18 cellular contexts compared by ENCODE assay signal in the genomic region with DNA sequence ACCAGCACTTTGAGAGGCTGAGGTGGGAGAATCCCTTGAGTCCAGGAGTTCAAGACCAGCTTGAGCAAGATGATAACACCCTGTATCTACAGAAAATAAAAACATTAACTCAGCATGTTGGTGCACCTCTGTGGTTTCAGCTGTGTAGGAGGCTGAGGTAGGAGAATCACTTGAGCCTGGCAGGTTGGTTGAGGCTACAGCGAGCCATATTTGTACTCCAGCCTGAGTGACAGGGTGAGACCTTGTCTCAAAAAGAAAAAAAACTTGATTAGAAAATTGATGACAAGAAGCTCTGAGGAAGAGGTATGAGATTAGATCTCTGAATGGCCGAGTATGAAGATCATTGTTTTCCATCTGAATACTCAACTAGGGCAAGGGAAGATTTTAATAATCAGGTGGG. TPM values are rescaled to one million over a fixed set of nuclear protein-coding genes. Genes with fewer than 3 reads are reported as not detected.
DNase-seq lines count a peak whose midpoint lies in the region; ATAC-seq and TF ChIP-seq lines count a peak whose summit lies in the region.
"Had no signal": no experiment of that assay in that cellular context is flagged by ENCODE, and none has a peak within 500 bp of the region (broad histone marks: within the 10 kb centered on the region; RNA-seq: fewer than 3 reads in every experiment).

No MANE protein-coding gene starts in this region.

- H3K36me3 ChIP-seq in neural progenitor cell: no peaks in the 10 kb centered on the region
- H3K36me3 ChIP-seq: BE2C had no signal

- H3K4me1 ChIP-seq in neural progenitor cell: peaks cover 5% of the 10 kb centered on the region
- H3K4me1 ChIP-seq: BE2C had no signal

- H3K4me3 ChIP-seq in neural progenitor cell: no peak overlapping the region

- no peak overlapping the region for H3K4me3 Mint-ChIP-seq in activated CD8-positive, alpha-beta T cell treated with anti-CD3 and anti-CD28 coated beads for 36 hours
- no peak overlapping the region for H3K4me3 Mint-ChIP-seq in activated CD8-positive, alpha-beta T cell treated with anti-CD3 and anti-CD28 coated beads, Interleukin-2, amount 10 ng/mL, durations not matched to agents 7 days and 5 days
- H3K4me3 Mint-ChIP-seq in activated T-helper 17 cell treated with anti-CD3 and anti-CD28 coated beads, Interleukin-2, amount 50 U/mL, for 72 hours: no peak overlapping the region
- H3K4me3 Mint-ChIP-seq in neural progenitor cell: no peak overlapping the region
- H3K4me3 Mint-ChIP-seq in stimulated activated memory B cell treated with anti-CD40 and anti-IgM and Interleukin-4, amounts not matched to agents 10 μg/mL and 1 μg/mL and 100 μg/mL, for 72 hours: no peak overlapping the region
- H3K4me3 Mint-ChIP-seq: CD4-positive, alpha-beta memory T cell had no signal

- no peak overlapping the region for H3K27ac Mint-ChIP-seq in activated CD8-positive, alpha-beta T cell treated with anti-CD3 and anti-CD28 coated beads for 36 hours
- H3K27ac Mint-ChIP-seq in activated CD8-positive, alpha-beta T cell treated with anti-CD3 and anti-CD28 coated beads, Interleukin-2, amount 10 ng/mL, durations not matched to agents 7 days and 5 days: no peak overlapping the region
- H3K27ac Mint-ChIP-seq in activated T-helper 17 cell treated with anti-CD3 and anti-CD28 coated beads, Interleukin-2, amount 50 U/mL, for 72 hours: no peak overlapping the region
- no peak overlapping the region for H3K27ac Mint-ChIP-seq in neural progenitor cell
- H3K27ac Mint-ChIP-seq in stimulated activated memory B cell treated with anti-CD40 and anti-IgM and Interleukin-4, amounts not matched to agents 10 μg/mL and 1 μg/mL and 100 μg/mL, for 72 hours: peak overlapping the region; percentile 69
- H3K27ac Mint-ChIP-seq: CD4-positive, alpha-beta memory T cell had no signal

- no peak overlapping the region for H3K4me2 ChIP-seq in neural progenitor cell

- TF ChIP-seq CTCF in activated CD8-positive, alpha-beta T cell treated with anti-CD3 and anti-CD28 coated beads for 36 hours (IDR thresholded peaks at IDR 0.05): no peak
- TF ChIP-seq CTCF in neural progenitor cell (IDR thresholded peaks at IDR 0.05): no peak

- CTCF ChIA-PET in activated CD8-positive, alpha-beta T cell treated with anti-CD3 and anti-CD28 coated beads for 36 hours (lab: Charles Lee): interaction anchor here (1.5 to 2.7 kb wide), 2 partner anchors 10 to 45 kb away, joined by 3 to 11 read pairs; no protein-coding TSS in a partner anchor
- CTCF ChIA-PET in activated CD8-positive, alpha-beta T cell treated with anti-CD3 and anti-CD28 coated beads, Interleukin-2, amount 10 ng/mL, durations not matched to agents 7 days and 5 days (lab: Charles Lee): interaction anchor here (2.4 kb wide), 2 partner anchors 39 to 189 kb away, joined by 10 read pairs; no protein-coding TSS in a partner anchor

- peak; percentile 8 for DNase-seq in activated CD8-positive, alpha-beta T cell treated with anti-CD3 and anti-CD28 coated beads for 36 hours
- no peak for DNase-seq in activated CD8-positive, alpha-beta T cell treated with anti-CD3 and anti-CD28 coated beads, Interleukin-2, amount 10 ng/mL, durations not matched to agents 7 days and 5 days
- DNase-seq in neural progenitor cell (ENCODE audit: low spot score) (no peak), globus pallidus (ENCODE audit: low spot score) (no peak)
- DNase-seq: BE2C; Calu3; CD4-positive, alpha-beta memory T cell; COR-L47; DMS53; DMS79 treated with DMSO at 0.1 percent for 48 hours; GF-D8; GOT3; HCEC 1CT had no signal

- H3K79me2 ChIP-seq in neural progenitor cell (ENCODE audit: low read depth): no peaks in the 10 kb centered on the region

- POLR2A ChIA-PET in activated CD8-positive, alpha-beta T cell treated with anti-CD3 and anti-CD28 coated beads for 36 hours (lab: Charles Lee): interaction anchor here (1.3 to 1.7 kb wide), 2 partner anchors 10 to 30 kb away, joined by 3 to 5 read pairs; a partner anchor contains a TSS
- POLR2A ChIA-PET in activated CD8-positive, alpha-beta T cell treated with anti-CD3 and anti-CD28 coated beads, Interleukin-2, amount 10 ng/mL, durations not matched to agents 7 days and 5 days (lab: Charles Lee): no interaction called here

- no peak overlapping the region for H3K9ac ChIP-seq in neural progenitor cell

- ATAC-seq in activated CD8-positive, alpha-beta T cell treated with anti-CD3 and anti-CD28 coated beads for 36 hours: no peak
- no peak for ATAC-seq in activated CD8-positive, alpha-beta T cell treated with anti-CD3 and anti-CD28 coated beads, Interleukin-2, amount 10 ng/mL, durations not matched to agents 7 days and 5 days
- ATAC-seq in activated T-helper 17 cell treated with anti-CD3 and anti-CD28 coated beads, Interleukin-2, amount 50 U/mL, for 72 hours (replicated peaks): peak; percentile 45
- ATAC-seq in stimulated activated memory B cell treated with anti-CD40 and anti-IgM and Interleukin-4, amounts not matched to agents 10 μg/mL and 1 μg/mL and 100 μg/mL, for 72 hours: no peak
- ATAC-seq in GM21723 (IDR thresholded peaks at IDR 0.05; ENCODE audit: unreplicated experiment) (no peak), GM18867 (IDR thresholded peaks at IDR 0.05; ENCODE audit: unreplicated experiment) (no peak)

- H3K9me3 ChIP-seq in neural progenitor cell (ENCODE audit: low read depth): no peaks in the 10 kb centered on the region
- H3K9me3 ChIP-seq: BE2C had no signal

- no peaks in the 10 kb centered on the region for H4K20me1 ChIP-seq in neural progenitor cell (ENCODE audit: low read depth)

- H2AFZ ChIP-seq in neural progenitor cell (replicated peaks): peak overlapping the region; percentile 98

- H3F3A ChIP-seq in neural progenitor cell (ENCODE audit: low read depth): no peaks in the 10 kb centered on the region

- H3K4me1 Mint-ChIP-seq in activated CD8-positive, alpha-beta T cell treated with anti-CD3 and anti-CD28 coated beads for 36 hours (ENCODE audit: low read depth): peaks cover 8% of the 10 kb centered on the region
- H3K4me1 Mint-ChIP-seq in activated CD8-positive, alpha-beta T cell treated with anti-CD3 and anti-CD28 coated beads, Interleukin-2, amount 10 ng/mL, durations not matched to agents 7 days and 5 days (ENCODE audit: low read depth): peaks cover 27% of the 10 kb centered on the region
- peaks cover 9% of the 10 kb centered on the region for H3K4me1 Mint-ChIP-seq in activated T-helper 17 cell treated with anti-CD3 and anti-CD28 coated beads, Interleukin-2, amount 50 U/mL, for 72 hours
- peaks cover 5% of the 10 kb centered on the region for H3K4me1 Mint-ChIP-seq in neural progenitor cell
- H3K4me1 Mint-ChIP-seq in stimulated activated memory B cell treated with anti-CD40 and anti-IgM and Interleukin-4, amounts not matched to agents 10 μg/mL and 1 μg/mL and 100 μg/mL, for 72 hours: peaks cover 30% of the 10 kb centered on the region

- no peaks in the 10 kb centered on the region for H3K27me3 ChIP-seq in neural progenitor cell
- H3K27me3 ChIP-seq: BE2C had no signal

- peaks cover 6% of the 10 kb centered on the region for H3K36me3 Mint-ChIP-seq in activated CD8-positive, alpha-beta T cell treated with anti-CD3 and anti-CD28 coated beads for 36 hours (ENCODE audit: low read depth)
- peaks cover 10% of the 10 kb centered on the region for H3K36me3 Mint-ChIP-seq in activated CD8-positive, alpha-beta T cell treated with anti-CD3 and anti-CD28 coated beads, Interleukin-2, amount 10 ng/mL, durations not matched to agents 7 days and 5 days (ENCODE audit: low read depth)
- no peaks in the 10 kb centered on the region for H3K36me3 Mint-ChIP-seq in activated T-helper 17 cell treated with anti-CD3 and anti-CD28 coated beads, Interleukin-2, amount 50 U/mL, for 72 hours (ENCODE audit: low read depth)
- H3K36me3 Mint-ChIP-seq in neural progenitor cell: no peaks in the 10 kb centered on the region
- peaks cover 12% of the 10 kb centered on the region for H3K36me3 Mint-ChIP-seq in stimulated activated memory B cell treated with anti-CD40 and anti-IgM and Interleukin-4, amounts not matched to agents 10 μg/mL and 1 μg/mL and 100 μg/mL, for 72 hours
- H3K36me3 Mint-ChIP-seq: CD4-positive, alpha-beta memory T cell had no signal

- H3K9me3 Mint-ChIP-seq in activated CD8-positive, alpha-beta T cell treated with anti-CD3 and anti-CD28 coated beads for 36 hours: no peaks in the 10 kb centered on the region
- no peaks in the 10 kb centered on the region for H3K9me3 Mint-ChIP-seq in activated CD8-positive, alpha-beta T cell treated with anti-CD3 and anti-CD28 coated beads, Interleukin-2, amount 10 ng/mL, durations not matched to agents 7 days and 5 days (ENCODE audit: insufficient read depth)
- no peaks in the 10 kb centered on the region for H3K9me3 Mint-ChIP-seq in activated T-helper 17 cell treated with anti-CD3 and anti-CD28 coated beads, Interleukin-2, amount 50 U/mL, for 72 hours
- H3K9me3 Mint-ChIP-seq in neural progenitor cell: no peaks in the 10 kb centered on the region
- no peaks in the 10 kb centered on the region for H3K9me3 Mint-ChIP-seq in stimulated activated memory B cell treated with anti-CD40 and anti-IgM and Interleukin-4, amounts not matched to agents 10 μg/mL and 1 μg/mL and 100 μg/mL, for 72 hours
- H3K9me3 Mint-ChIP-seq: CD4-positive, alpha-beta memory T cell had no signal

- H3K27me3 Mint-ChIP-seq in activated CD8-positive, alpha-beta T cell treated with anti-CD3 and anti-CD28 coated beads for 36 hours: peaks cover 6% of the 10 kb centered on the region
- H3K27me3 Mint-ChIP-seq in activated CD8-positive, alpha-beta T cell treated with anti-CD3 and anti-CD28 coated beads, Interleukin-2, amount 10 ng/mL, durations not matched to agents 7 days and 5 days (ENCODE audit: low read depth): peaks cover 17% of the 10 kb centered on the region
- no peaks in the 10 kb centered on the region for H3K27me3 Mint-ChIP-seq in activated T-helper 17 cell treated with anti-CD3 and anti-CD28 coated beads, Interleukin-2, amount 50 U/mL, for 72 hours
- H3K27me3 Mint-ChIP-seq in neural progenitor cell (ENCODE audit: insufficient read depth, low read depth): peaks cover 2% of the 10 kb centered on the region
- no peaks in the 10 kb centered on the region for H3K27me3 Mint-ChIP-seq in stimulated activated memory B cell treated with anti-CD40 and anti-IgM and Interleukin-4, amounts not matched to agents 10 μg/mL and 1 μg/mL and 100 μg/mL, for 72 hours

- H3K27ac ChIP-seq in neural progenitor cell: no peak overlapping the region
- H3K27ac ChIP-seq: 22Rv1 had no signal

- intact Hi-C loops in activated CD8-positive, alpha-beta T cell treated with anti-CD3 and anti-CD28 coated beads for 36 hours (cut with micrococcal nuclease): no loop called here

RNA-seq across cellular contexts. Expression of a gene that starts 31.0 kb away (rescaled TPM):
- 10 to 100 TPM; 16.0 to 17.8 TPM for total RNA-seq in activated CD8-positive, alpha-beta T cell treated with anti-CD3 and anti-CD28 coated beads for 36 hours
- total RNA-seq in activated CD8-positive, alpha-beta T cell treated with anti-CD3 and anti-CD28 coated beads, Interleukin-2, amount 10 ng/mL, durations not matched to agents 7 days and 5 days: 10 to 100 TPM; 13.4 to 13.7 TPM
- 10 to 100 TPM; 22.8 to 31.9 TPM for total RNA-seq in activated T-helper 17 cell treated with anti-CD3 and anti-CD28 coated beads, Interleukin-2, amount 50 U/mL, for 72 hours
- total RNA-seq in neural progenitor cell (ENCODE audit: low replicate concordance): 28.7 and 39.5 TPM in 2 replicates

RNA-seq across cellular contexts. Expression of a gene that starts 48.1 kb away (rescaled TPM):
- 10 to 100 TPM; 19.5 to 20.8 TPM for total RNA-seq in activated CD8-positive, alpha-beta T cell treated with anti-CD3 and anti-CD28 coated beads for 36 hours
- total RNA-seq in activated CD8-positive, alpha-beta T cell treated with anti-CD3 and anti-CD28 coated beads, Interleukin-2, amount 10 ng/mL, durations not matched to agents 7 days and 5 days: 10 to 100 TPM; 17.6 to 17.8 TPM
- 10 to 100 TPM; 23.1 to 24.4 TPM for total RNA-seq in activated T-helper 17 cell treated with anti-CD3 and anti-CD28 coated beads, Interleukin-2, amount 50 U/mL, for 72 hours
- 25.4 and 40.0 TPM in 2 replicates for total RNA-seq in neural progenitor cell (ENCODE audit: low replicate concordance)
